20 cellular contexts compared by ENCODE assay signal in genomic region chr19:30263719-30264440, GRCh38.
"Had no signal": no experiment of that assay in that cellular context is flagged by ENCODE, and none has a peak within 500 bp of the region (broad histone marks: within the 10 kb centered on the region; RNA-seq: fewer than 3 reads in every experiment).

No MANE protein-coding gene starts in this region.

- ATAC-seq: activated T-cell treated with anti-CD3 and anti-CD28 coated beads, Interleukin-2, amount 50 U/mL, for 72 hours; mucosa of descending colon; stimulated activated naive CD8-positive, alpha-beta T cell treated with anti-CD3 and anti-CD28 coated beads, Interleukin-15, Interleukin-2, amounts not matched to agents 100 U/mL and 50 U/mL, for 24 hours had no signal

- H3K27ac ChIP-seq: neutrophil, ovary, prostate gland, right atrium auricular region, upper lobe of left lung had no signal

- H3K9me3 ChIP-seq: mucosa of descending colon, neutrophil, ovary, prostate gland, right atrium auricular region, upper lobe of left lung had no signal

- H3K4me3 Mint-ChIP-seq: activated CD4-positive, alpha-beta memory T cell treated with anti-CD3 and anti-CD28 coated beads, Interleukin-2, amount 10 ng/mL, durations not matched to agents 7 days and 5 days; activated CD4-positive, alpha-beta T cell treated with anti-CD3 and anti-CD28 coated beads, Interleukin-2, amount 10 ng/mL, durations not matched to agents 24 days and 14 days; activated naive CD4-positive, alpha-beta T cell treated with anti-CD3 and anti-CD28 coated beads, Interleukin-2, amount 10 ng/mL, durations not matched to agents 7 days and 5 days; activated T-cell treated with anti-CD3 and anti-CD28 coated beads, Interleukin-2, amount 50 U/mL, for 72 hours; memory B cell; T-helper 1 cell treated with Interleukin-12 subunit alpha and Interleukin-12 subunit beta and Interleukin-4 antibody, amounts not matched to agents 30 μg/mL and 1 μg/mL, for 36 hours had no signal

- H3K9me3 Mint-ChIP-seq: activated CD4-positive, alpha-beta memory T cell treated with anti-CD3 and anti-CD28 coated beads, Interleukin-2, amount 10 ng/mL, durations not matched to agents 7 days and 5 days; activated CD4-positive, alpha-beta T cell treated with anti-CD3 and anti-CD28 coated beads, Interleukin-2, amount 10 ng/mL, durations not matched to agents 24 days and 14 days; activated T-cell treated with anti-CD3 and anti-CD28 coated beads, Interleukin-2, amount 50 U/mL, for 72 hours; T-helper 1 cell treated with Interleukin-12 subunit alpha and Interleukin-12 subunit beta and Interleukin-4 antibody, amounts not matched to agents 30 μg/mL and 1 μg/mL, for 36 hours had no signal

- H3K27ac Mint-ChIP-seq: activated CD4-positive, alpha-beta memory T cell treated with anti-CD3 and anti-CD28 coated beads, Interleukin-2, amount 10 ng/mL, durations not matched to agents 7 days and 5 days; activated CD4-positive, alpha-beta T cell treated with anti-CD3 and anti-CD28 coated beads, Interleukin-2, amount 10 ng/mL, durations not matched to agents 24 days and 14 days; activated naive CD4-positive, alpha-beta T cell treated with anti-CD3 and anti-CD28 coated beads, Interleukin-2, amount 10 ng/mL, durations not matched to agents 7 days and 5 days; activated T-cell treated with anti-CD3 and anti-CD28 coated beads, Interleukin-2, amount 50 U/mL, for 72 hours; memory B cell; T-helper 1 cell treated with Interleukin-12 subunit alpha and Interleukin-12 subunit beta and Interleukin-4 antibody, amounts not matched to agents 30 μg/mL and 1 μg/mL, for 36 hours had no signal

- H3K27me3 ChIP-seq: ovary, right atrium auricular region, upper lobe of left lung had no signal

- H3K4me1 Mint-ChIP-seq: activated CD4-positive, alpha-beta memory T cell treated with anti-CD3 and anti-CD28 coated beads, Interleukin-2, amount 10 ng/mL, durations not matched to agents 7 days and 5 days; activated CD4-positive, alpha-beta T cell treated with anti-CD3 and anti-CD28 coated beads, Interleukin-2, amount 10 ng/mL, durations not matched to agents 24 days and 14 days; activated naive CD4-positive, alpha-beta T cell treated with anti-CD3 and anti-CD28 coated beads, Interleukin-2, amount 10 ng/mL, durations not matched to agents 7 days and 5 days; memory B cell had no signal

- H3K36me3 Mint-ChIP-seq: activated naive CD4-positive, alpha-beta T cell treated with anti-CD3 and anti-CD28 coated beads, Interleukin-2, amount 10 ng/mL, durations not matched to agents 7 days and 5 days; memory B cell had no signal

- H3K36me3 ChIP-seq: neutrophil, ovary, prostate gland, right atrium auricular region, upper lobe of left lung had no signal

- DNase-seq: activated CD4-positive, alpha-beta memory T cell treated with anti-CD3 and anti-CD28 coated beads, Interleukin-2, amount 10 ng/mL, durations not matched to agents 7 days and 5 days; activated CD4-positive, alpha-beta T cell treated with anti-CD3 and anti-CD28 coated beads, Interleukin-2, amount 10 ng/mL, durations not matched to agents 24 days and 14 days; activated effector memory CD4-positive, alpha-beta T cell treated with Interleukin-2 at 50 U/mL for 16 hours; activated naive CD4-positive, alpha-beta T cell treated with anti-CD3 and anti-CD28 coated beads, Interleukin-2, amount 10 ng/mL, durations not matched to agents 7 days and 5 days; activated T-cell treated with anti-CD3 and anti-CD28 coated beads, Interleukin-2, amount 50 U/mL, for 72 hours; cerebellar nuclear complex; cortex of kidney; glutamatergic neuron; hippocampal formation; mucosa of descending colon; ovary; stimulated activated CD4-positive, alpha-beta T cell treated with anti-CD3 and anti-CD28 coated beads, Interleukin-4, amount 100 ng/mL, for 4 hours; stimulated activated naive CD8-positive, alpha-beta T cell treated with anti-CD3 and anti-CD28 coated beads, Interleukin-15, Interleukin-2, amounts not matched to agents 100 U/mL and 50 U/mL, for 24 hours; T1000; upper lobe of left lung had no signal

- H3K27me3 Mint-ChIP-seq: activated naive CD4-positive, alpha-beta T cell treated with anti-CD3 and anti-CD28 coated beads, Interleukin-2, amount 10 ng/mL, durations not matched to agents 7 days and 5 days had no signal

- H3K4me3 ChIP-seq: mucosa of descending colon, ovary, prostate gland, right atrium auricular region, upper lobe of left lung had no signal

- H3K4me1 ChIP-seq: prostate gland, right atrium auricular region, upper lobe of left lung had no signal
